In the genomic region with DNA sequence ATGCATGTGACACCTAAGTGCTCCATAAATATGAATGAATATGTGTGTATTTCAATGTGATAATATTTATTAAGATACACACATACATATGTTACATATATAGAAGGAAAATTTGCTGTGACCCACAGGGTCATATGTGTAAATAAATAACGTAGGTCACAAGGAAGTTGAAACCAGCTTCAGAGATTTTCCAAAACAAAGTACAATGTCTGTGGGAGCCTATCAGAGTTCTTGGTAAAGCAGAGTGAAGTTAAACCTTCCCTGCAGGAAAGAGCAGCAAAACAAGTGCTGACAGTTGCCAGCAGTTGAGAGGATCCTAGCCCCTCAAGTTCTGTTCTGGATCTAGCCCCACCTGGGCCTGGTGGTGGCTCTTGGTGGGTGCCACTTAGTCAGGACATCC, we compare ENCODE assay signal across 2 cellular contexts.
TF ChIP-seq lines count a peak whose summit lies in the region.

No MANE protein-coding gene starts in this region.

TF ChIP-seq in WTC11, 78 proteins besides CTCF, POLR2A, EP300 and RAD21 (continued from another document):
- TF ChIP-seq, protein P1, sequence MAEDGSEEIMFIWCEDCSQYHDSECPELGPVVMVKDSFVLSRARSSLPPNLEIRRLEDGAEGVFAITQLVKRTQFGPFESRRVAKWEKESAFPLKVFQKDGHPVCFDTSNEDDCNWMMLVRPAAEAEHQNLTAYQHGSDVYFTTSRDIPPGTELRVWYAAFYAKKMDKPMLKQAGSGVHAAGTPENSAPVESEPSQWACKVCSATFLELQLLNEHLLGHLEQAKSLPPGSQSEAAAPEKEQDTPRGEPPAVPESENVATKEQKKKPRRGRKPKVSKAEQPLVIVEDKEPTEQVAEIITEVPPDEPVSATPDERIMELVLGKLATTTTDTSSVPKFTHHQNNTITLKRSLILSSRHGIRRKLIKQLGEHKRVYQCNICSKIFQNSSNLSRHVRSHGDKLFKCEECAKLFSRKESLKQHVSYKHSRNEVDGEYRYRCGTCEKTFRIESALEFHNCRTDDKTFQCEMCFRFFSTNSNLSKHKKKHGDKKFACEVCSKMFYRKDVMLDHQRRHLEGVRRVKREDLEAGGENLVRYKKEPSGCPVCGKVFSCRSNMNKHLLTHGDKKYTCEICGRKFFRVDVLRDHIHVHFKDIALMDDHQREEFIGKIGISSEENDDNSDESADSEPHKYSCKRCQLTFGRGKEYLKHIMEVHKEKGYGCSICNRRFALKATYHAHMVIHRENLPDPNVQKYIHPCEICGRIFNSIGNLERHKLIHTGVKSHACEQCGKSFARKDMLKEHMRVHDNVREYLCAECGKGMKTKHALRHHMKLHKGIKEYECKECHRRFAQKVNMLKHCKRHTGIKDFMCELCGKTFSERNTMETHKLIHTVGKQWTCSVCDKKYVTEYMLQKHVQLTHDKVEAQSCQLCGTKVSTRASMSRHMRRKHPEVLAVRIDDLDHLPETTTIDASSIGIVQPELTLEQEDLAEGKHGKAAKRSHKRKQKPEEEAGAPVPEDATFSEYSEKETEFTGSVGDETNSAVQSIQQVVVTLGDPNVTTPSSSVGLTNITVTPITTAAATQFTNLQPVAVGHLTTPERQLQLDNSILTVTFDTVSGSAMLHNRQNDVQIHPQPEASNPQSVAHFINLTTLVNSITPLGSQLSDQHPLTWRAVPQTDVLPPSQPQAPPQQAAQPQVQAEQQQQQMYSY (CRISPR knock-in tag; IDR thresholded peaks at IDR 0.05): no peak
- TF ChIP-seq, protein P2, sequence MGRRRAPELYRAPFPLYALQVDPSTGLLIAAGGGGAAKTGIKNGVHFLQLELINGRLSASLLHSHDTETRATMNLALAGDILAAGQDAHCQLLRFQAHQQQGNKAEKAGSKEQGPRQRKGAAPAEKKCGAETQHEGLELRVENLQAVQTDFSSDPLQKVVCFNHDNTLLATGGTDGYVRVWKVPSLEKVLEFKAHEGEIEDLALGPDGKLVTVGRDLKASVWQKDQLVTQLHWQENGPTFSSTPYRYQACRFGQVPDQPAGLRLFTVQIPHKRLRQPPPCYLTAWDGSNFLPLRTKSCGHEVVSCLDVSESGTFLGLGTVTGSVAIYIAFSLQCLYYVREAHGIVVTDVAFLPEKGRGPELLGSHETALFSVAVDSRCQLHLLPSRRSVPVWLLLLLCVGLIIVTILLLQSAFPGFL (CRISPR knock-in tag; IDR thresholded peaks at IDR 0.05; ENCODE audit: borderline replicate concordance): no peak
- TF ChIP-seq ELF4 (CRISPR knock-in tag; IDR thresholded peaks at IDR 0.05; ENCODE audit: low read depth) (no peak), FOXK1 (CRISPR knock-in tag; IDR thresholded peaks at IDR 0.05) (no peak)
- TF ChIP-seq, protein P3, sequence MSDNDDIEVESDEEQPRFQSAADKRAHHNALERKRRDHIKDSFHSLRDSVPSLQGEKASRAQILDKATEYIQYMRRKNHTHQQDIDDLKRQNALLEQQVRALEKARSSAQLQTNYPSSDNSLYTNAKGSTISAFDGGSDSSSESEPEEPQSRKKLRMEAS (CRISPR knock-in tag; IDR thresholded peaks at IDR 0.05): no peak

TF ChIP-seq in neural cell, 6 proteins besides CTCF, POLR2A, EP300 and RAD21 (continued from another document):
- TF ChIP-seq SMC3 (conservative IDR thresholded peaks at IDR 0.05; ENCODE audit: poor library complexity): no peak
- no peak for TF ChIP-seq TAF1 (IDR thresholded peaks at IDR 0.05; ENCODE audit: low read depth)
- TF ChIP-seq EZH2 (IDR thresholded peaks at IDR 0.05; ENCODE audit: borderline replicate concordance, insufficient read depth, low read length, poor library complexity, severe bottlenecking): no peak
TF ChIP-seq in neural cell: peak in this region for 0.
